1 cellular context compared by ENCODE assay signal in genomic region chr7:46972205-46972604, GRCh38.
TF ChIP-seq lines count a peak whose summit lies in the region.

No MANE protein-coding gene starts in this region.

TF ChIP-seq in GM23338, 12 proteins besides CTCF, POLR2A, EP300 and RAD21 (continued from another document):
- no peak for TF ChIP-seq ZNF462 (CRISPR knock-in tag; IDR thresholded peaks at IDR 0.05)
